Comparison of ENCODE assay signal across 12 cellular contexts in genomic region chr7:41810258-41810576, GRCh38.
A peak's percentile ranks its signal among the peaks of the same experiment; 100 is the strongest.
DNase-seq lines count a peak whose midpoint lies in the region; ATAC-seq, FAIRE-seq and TF ChIP-seq lines count a peak whose summit lies in the region.
"Had no signal": no experiment of that assay in that cellular context is flagged by ENCODE, and none has a peak within 500 bp of the region (broad histone marks: within the 10 kb centered on the region; RNA-seq: fewer than 3 reads in every experiment).

No MANE protein-coding gene starts in this region.

- DNase-seq in GM12891 (ENCODE audit: insufficient read length, low spot score) (no peak), SKM-1 treated with dmso at 0.1 percent for 144 hours (lab: John Stamatoyannopoulos, UW; ENCODE audit: unreplicated experiment) (no peak), OCI-M1 (lab: John Stamatoyannopoulos, UW) (no peak), foreskin melanocyte (no peak), Kasumi-1 (lab: John Stamatoyannopoulos, UW) (no peak)
- DNase-seq: activated naive CD4-positive, alpha-beta T cell treated with Interleukin-2 at 50 U/mL for 16 hours; colonic mucosa; occipital lobe had no signal

- FAIRE-seq in GM12891 (lab: Jason Lieb, UNC): no peak
- FAIRE-seq: HTR-8/SVneo had no signal

- no peak for TF ChIP-seq POLR2A in GM12891 (IDR thresholded peaks at IDR 0.05; ENCODE audit: low read depth, low read length)

- ATAC-seq in GM19452 (IDR thresholded peaks at IDR 0.05; ENCODE audit: unreplicated experiment) (peak; percentile 87), HG02852 (IDR thresholded peaks at IDR 0.05; ENCODE audit: unreplicated experiment) (peak; percentile 88), HG03521 (IDR thresholded peaks at IDR 0.05; ENCODE audit: unreplicated experiment) (peak; percentile 80)

TF ChIP-seq in GM12891, 5 proteins besides CTCF, POLR2A, EP300 and RAD21:
- TF ChIP-seq TAF1 (IDR thresholded peaks at IDR 0.05; ENCODE audit: low read depth, low read length) (no peak), POLR2AphosphoS5 (IDR thresholded peaks at IDR 0.05; ENCODE audit: low read depth, low read length) (no peak), SPI1 (IDR thresholded peaks at IDR 0.05; ENCODE audit: low read depth, low read length) (0 out of 2 replicates have a peak, but pooled peaks have one; percentile 11), PAX5 (IDR thresholded peaks at IDR 0.05; ENCODE audit: insufficient read depth, low read length, severe bottlenecking) (no peak), POU2F2 (IDR thresholded peaks at IDR 0.05; ENCODE audit: low read depth, low read length) (no peak)
